ENCODE assay signal across 12 cellular contexts in genomic region chr3:36557021-36557707, GRCh38.
DNase-seq lines count a peak whose midpoint lies in the region; ATAC-seq and TF ChIP-seq lines count a peak whose summit lies in the region.
"Had no signal": no experiment of that assay in that cellular context is flagged by ENCODE, and none has a peak within 500 bp of the region (broad histone marks: within the 10 kb centered on the region; RNA-seq: fewer than 3 reads in every experiment).

No MANE protein-coding gene starts in this region.

- H3K27me3 Mint-ChIP-seq in activated T-cell treated with anti-CD3 and anti-CD28 coated beads, Interleukin-2, amount 50 U/mL, for 72 hours (ENCODE audit: low read depth) = peaks cover 14% of the 10 kb centered on the region

- no peaks in the 10 kb centered on the region for H3K27me3 ChIP-seq in dorsolateral prefrontal cortex
- H3K27me3 ChIP-seq: neutrophil had no signal

- H3K9me3 Mint-ChIP-seq in activated T-cell treated with anti-CD3 and anti-CD28 coated beads, Interleukin-2, amount 50 U/mL, for 72 hours = no peaks in the 10 kb centered on the region

- no peaks in the 10 kb centered on the region for H3K36me3 Mint-ChIP-seq in activated T-cell treated with anti-CD3 and anti-CD28 coated beads, Interleukin-2, amount 50 U/mL, for 72 hours (ENCODE audit: insufficient read depth in 2 of 2)

- no peak for TF ChIP-seq CTCF in dorsolateral prefrontal cortex (IDR thresholded peaks at IDR 0.05 in 54 of 56, conservative IDR thresholded peaks at IDR 0.05 in 2 of 56; ENCODE audit: low read depth in 1 of 56, partially characterized antibody in 56 of 56)

- H3K27ac Mint-ChIP-seq in activated T-cell treated with anti-CD3 and anti-CD28 coated beads, Interleukin-2, amount 50 U/mL, for 72 hours = no peak overlapping the region

- DNase-seq in activated T-cell treated with anti-CD3 and anti-CD28 coated beads, Interleukin-2, amount 50 U/mL, for 72 hours = no peak
- DNase-seq in activated T-cell treated with anti-CD3 and anti-CD28 coated beads, Interleukin-2, amount 50 U/mL, for 1 hour = no peak
- DNase-seq in ureter (ENCODE audit: low spot score) = peak; percentile 45
- DNase-seq in NCI-H1417 (lab: John Stamatoyannopoulos, UW) = no peak
- DNase-seq in NCI-H82 (lab: John Stamatoyannopoulos, UW) = no peak
- DNase-seq in dorsolateral prefrontal cortex = no peak
- DNase-seq: 8988T; activated naive CD4-positive, alpha-beta T cell treated with anti-CD3 and anti-CD28 coated beads, Interleukin-2, amount 50 U/mL, for 16 hours; NCI-H1105 had no signal

- H3K4me1 Mint-ChIP-seq in activated T-cell treated with anti-CD3 and anti-CD28 coated beads, Interleukin-2, amount 50 U/mL, for 72 hours (ENCODE audit: low read depth) = no peaks in the 10 kb centered on the region

- intact Hi-C loops in dorsolateral prefrontal cortex (cut with DNase I) = no loop called here

- H3K4me3 ChIP-seq in dorsolateral prefrontal cortex = no peak overlapping the region

- H3K4me3 Mint-ChIP-seq in activated T-cell treated with anti-CD3 and anti-CD28 coated beads, Interleukin-2, amount 50 U/mL, for 72 hours = no peak overlapping the region

- no peak overlapping the region for H3K27ac ChIP-seq in dorsolateral prefrontal cortex
- H3K27ac ChIP-seq: neutrophil had no signal

- peak; percentile 19 to 27 for ATAC-seq in activated T-cell treated with anti-CD3 and anti-CD28 coated beads, Interleukin-2, amount 50 U/mL, for 72 hours (replicated peaks in 1 of 2)
- peak; percentile 89 for ATAC-seq in HG02852 (IDR thresholded peaks at IDR 0.05; ENCODE audit: unreplicated experiment)
- ATAC-seq in HG03520 (IDR thresholded peaks at IDR 0.05; ENCODE audit: unreplicated experiment) = peak; percentile 75

Comparison
In these comparisons a context has a peak if more than half of its experiments do, and no peak if none do; other contexts are left out.
1. ATAC-seq: peak in every context shown above with its lines; median percentile 89 in HG02852; 75 in HG03520; 23 in activated T-cell treated with anti-CD3 and anti-CD28 coated beads, Interleukin-2, amount 50 U/mL, for 72 hours.